Comparison of ENCODE assay signal across 8 cellular contexts in the genomic region with DNA sequence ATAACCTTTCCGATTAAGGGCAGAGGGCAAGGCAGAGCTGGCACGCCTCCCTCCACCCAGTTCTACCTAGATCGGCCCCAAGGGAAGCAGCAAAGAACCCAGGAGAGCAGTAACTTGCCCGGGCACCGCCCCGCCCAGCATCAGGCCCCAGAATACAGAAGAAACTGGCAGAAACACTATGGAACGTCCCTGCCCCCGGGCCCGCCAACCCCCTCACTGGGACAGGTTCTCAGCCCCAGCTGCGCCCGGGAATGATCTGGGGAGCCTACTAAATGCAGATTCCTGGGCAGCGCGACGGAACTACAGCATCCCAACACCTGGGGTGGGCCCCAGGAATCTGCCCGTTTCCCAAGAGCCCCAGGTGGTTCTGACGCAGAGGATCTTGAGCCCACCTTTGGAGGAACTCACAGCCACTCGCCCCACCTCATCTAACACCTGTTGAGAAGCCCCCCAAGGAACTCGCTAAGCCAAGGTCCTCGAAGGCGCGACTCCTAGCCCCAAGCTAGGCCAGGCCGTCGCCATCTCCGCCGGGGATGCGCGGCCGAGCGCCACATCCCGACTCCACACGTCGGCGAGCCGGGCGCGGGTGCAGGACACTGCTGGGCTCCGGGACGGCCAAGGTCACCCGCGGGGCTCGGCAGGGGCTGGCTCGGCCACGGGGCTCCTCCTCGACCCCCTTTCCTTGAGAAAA.
A peak's percentile ranks its signal among the peaks of the same experiment; 100 is the strongest.
DNase-seq lines count a peak whose midpoint lies in the region; ATAC-seq and TF ChIP-seq lines count a peak whose summit lies in the region.

No MANE protein-coding gene starts in this region.

- no peaks in the 10 kb centered on the region for H3K27me3 Mint-ChIP-seq in activated naive CD4-positive, alpha-beta T cell treated with anti-CD3 and anti-CD28 coated beads, Interleukin-2, amount 50 U/mL, for 24 hours
- no peaks in the 10 kb centered on the region for H3K27me3 Mint-ChIP-seq in stimulated activated memory B cell treated with anti-CD40 and anti-IgM and Interleukin-4, amounts not matched to agents 10 μg/mL and 1 μg/mL and 100 μg/mL, for 72 hours

- H3K27ac Mint-ChIP-seq in activated naive CD4-positive, alpha-beta T cell treated with anti-CD3 and anti-CD28 coated beads, Interleukin-2, amount 50 U/mL, for 24 hours, result peak overlapping the region; percentile 25
- peak overlapping the region; percentile 64 for H3K27ac Mint-ChIP-seq in stimulated activated memory B cell treated with anti-CD40 and anti-IgM and Interleukin-4, amounts not matched to agents 10 μg/mL and 1 μg/mL and 100 μg/mL, for 72 hours

- H3K36me3 Mint-ChIP-seq in activated naive CD4-positive, alpha-beta T cell treated with anti-CD3 and anti-CD28 coated beads, Interleukin-2, amount 50 U/mL, for 24 hours, result peaks cover 7% of the 10 kb centered on the region
- peaks cover 17% of the 10 kb centered on the region for H3K36me3 Mint-ChIP-seq in stimulated activated memory B cell treated with anti-CD40 and anti-IgM and Interleukin-4, amounts not matched to agents 10 μg/mL and 1 μg/mL and 100 μg/mL, for 72 hours

- peaks cover 51% of the 10 kb centered on the region for H3K4me1 Mint-ChIP-seq in activated naive CD4-positive, alpha-beta T cell treated with anti-CD3 and anti-CD28 coated beads, Interleukin-2, amount 50 U/mL, for 24 hours
- peaks cover 30% of the 10 kb centered on the region for H3K4me1 Mint-ChIP-seq in stimulated activated memory B cell treated with anti-CD40 and anti-IgM and Interleukin-4, amounts not matched to agents 10 μg/mL and 1 μg/mL and 100 μg/mL, for 72 hours

- no peak for TF ChIP-seq CTCF in astrocyte of the cerebellum (IDR thresholded peaks at IDR 0.05; ENCODE audit: low read depth, low read length, missing control alignments)

- ATAC-seq in stimulated activated memory B cell treated with anti-CD40 and anti-IgM and Interleukin-4, amounts not matched to agents 10 μg/mL and 1 μg/mL and 100 μg/mL, for 72 hours, result no peak

- DNase-seq in activated naive CD4-positive, alpha-beta T cell treated with anti-CD3 and anti-CD28 coated beads, Interleukin-2, amount 50 U/mL, for 16 hours, result no peak
- DNase-seq in astrocyte of the cerebellum (ENCODE audit: low read depth) (no peak), iPS-NIHi7 (ENCODE audit: extremely low spot score) (peak; percentile 44), NCI-H1092 treated with DMSO at 0.1 percent for 48 hours (lab: John Stamatoyannopoulos, UW) (no peak), ACHN (no peak), NCI-H1105 (lab: John Stamatoyannopoulos, UW) (no peak)

- peaks cover 4% of the 10 kb centered on the region for H3K9me3 Mint-ChIP-seq in activated naive CD4-positive, alpha-beta T cell treated with anti-CD3 and anti-CD28 coated beads, Interleukin-2, amount 50 U/mL, for 24 hours
- peaks cover 6% of the 10 kb centered on the region for H3K9me3 Mint-ChIP-seq in stimulated activated memory B cell treated with anti-CD40 and anti-IgM and Interleukin-4, amounts not matched to agents 10 μg/mL and 1 μg/mL and 100 μg/mL, for 72 hours

- peak overlapping the region; percentile 58 for H3K4me3 ChIP-seq in astrocyte of the cerebellum (ENCODE audit: low read depth, low read length)

- in situ Hi-C loops in astrocyte of the cerebellum (cut with HindIII; ENCODE audit: low sequenced_read_pairs) (no loop called here), ACHN (cut with HindIII; ENCODE audit: low pct_ligation_motif_present, low pct_unique_long_range_greater_than_20kb, low sequenced_read_pairs) (no loop called here)

- H3K4me3 Mint-ChIP-seq in activated naive CD4-positive, alpha-beta T cell treated with anti-CD3 and anti-CD28 coated beads, Interleukin-2, amount 50 U/mL, for 24 hours, result peak overlapping the region; percentile 72
- peak overlapping the region; percentile 71 for H3K4me3 Mint-ChIP-seq in stimulated activated memory B cell treated with anti-CD40 and anti-IgM and Interleukin-4, amounts not matched to agents 10 μg/mL and 1 μg/mL and 100 μg/mL, for 72 hours
